21 cellular contexts compared by ENCODE assay signal in the genomic region with DNA sequence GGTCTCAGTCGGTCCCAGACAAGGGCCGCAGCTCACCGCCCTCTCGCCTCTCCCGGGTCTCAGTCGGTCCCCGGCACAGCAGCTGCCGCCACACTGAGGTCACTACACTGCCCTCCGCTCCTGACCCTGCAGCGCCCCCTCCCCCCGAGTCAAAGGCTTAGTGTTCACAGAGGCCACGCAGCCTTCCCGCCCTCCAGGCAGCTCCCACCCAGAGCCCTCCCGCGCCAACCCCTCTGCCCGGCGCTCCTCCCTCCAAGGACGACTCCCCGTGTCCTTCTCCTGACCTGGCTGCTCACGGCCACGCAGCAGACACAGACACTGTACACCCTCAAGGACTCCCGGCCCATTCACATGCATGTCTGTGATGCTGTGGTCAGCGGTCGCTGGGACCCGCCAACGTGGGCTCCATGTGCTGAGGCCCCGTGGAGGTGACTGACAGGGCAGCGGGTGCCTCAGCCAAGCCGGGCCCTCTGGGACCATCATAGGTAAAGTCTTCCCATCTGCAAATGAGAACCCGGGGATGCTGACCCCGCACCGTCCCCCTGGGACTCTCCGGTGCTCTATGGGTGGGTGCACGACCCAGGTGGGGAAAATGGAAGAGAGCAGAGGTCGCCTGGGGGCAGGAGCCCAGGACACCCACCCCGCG. TPM values are rescaled to one million over a fixed set of nuclear protein-coding genes. Genes with fewer than 3 reads are reported as not detected.
"Had no signal": no experiment of that assay in that cellular context is flagged by ENCODE, and none has a peak within 500 bp of the region (broad histone marks: within the 10 kb centered on the region; RNA-seq: fewer than 3 reads in every experiment).

No MANE protein-coding gene starts in this region.

- H3K4me3 ChIP-seq: coronary artery, hepatocyte, pancreas, right lobe of liver, spleen, tibial nerve, upper lobe of right lung, vagina had no signal

- H3K27ac ChIP-seq: coronary artery, hepatocyte, pancreas, right lobe of liver, spleen, tibial nerve, upper lobe of right lung, vagina had no signal

- H3K4me2 ChIP-seq: hepatocyte had no signal

- H2AFZ ChIP-seq: hepatocyte had no signal

- H3K27me3 ChIP-seq: hepatocyte, right lobe of liver, vagina had no signal

- DNase-seq: central memory CD4-positive, alpha-beta T cell; effector CD8-positive, alpha-beta T cell; foreskin melanocyte; head of caudate nucleus; occipital lobe; right lobe of liver; spleen; stimulated activated CD4-positive, alpha-beta T cell treated with anti-CD3 and anti-CD28 coated beads, Interleukin-15, amount 100 ng/mL, for 24 hours; stimulated activated CD4-positive, alpha-beta T cell treated with anti-CD3 and anti-CD28 coated beads, Interleukin-1b, Interleukin-23, amount 100 ng/mL, for 48 hours; stimulated activated CD4-positive, alpha-beta T cell treated with anti-CD3 and anti-CD28 coated beads, Interleukin-4, amount 100 ng/mL, for 24 hours; stimulated activated naive CD4-positive, alpha-beta T cell treated with Interleukin-2 at 50 U/mL for 16 hours; upper lobe of right lung had no signal

- H3K4me1 ChIP-seq: pancreas, right lobe of liver, tibial nerve, upper lobe of right lung, vagina had no signal

- H3K9me3 ChIP-seq: pancreas, right lobe of liver, spleen, upper lobe of right lung, vagina had no signal

- H3K36me3 ChIP-seq: pancreas, right lobe of liver, spleen, tibial nerve, upper lobe of right lung, vagina had no signal

- H3K27ac Mint-ChIP-seq: progenitor cell of endocrine pancreas had no signal

- ATAC-seq: pancreas, right lobe of liver, upper lobe of right lung had no signal

RNA-seq across cellular contexts. Expression of a gene that starts 16.3 kb away (rescaled TPM):
- total RNA-seq: chondrocyte, left lobe of liver, right lobe of liver had no signal
- polyA plus RNA-seq: esophagus had no signal
